ENCODE assay signal across 1 cellular context in the genomic region with DNA sequence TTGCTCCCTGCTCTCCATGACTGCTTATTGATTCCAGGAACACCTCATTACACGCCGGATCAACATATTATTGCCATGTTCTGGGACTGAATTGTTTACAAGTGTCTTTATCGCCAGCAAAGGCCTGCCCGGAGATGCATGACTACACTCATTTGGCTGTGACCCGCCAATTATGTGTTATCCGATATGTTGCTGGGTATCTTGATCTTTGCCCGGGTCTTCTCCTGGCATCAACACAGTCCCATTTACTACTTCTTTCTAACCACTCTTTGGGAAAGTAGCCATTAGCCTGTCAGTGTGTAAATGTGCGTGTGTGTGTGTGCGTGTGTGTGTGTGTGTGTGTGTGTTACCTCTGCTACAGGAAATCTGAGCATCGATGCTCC.
TF ChIP-seq lines count a peak whose summit lies in the region.

No MANE protein-coding gene starts in this region.

TF ChIP-seq in HEK293, 187 proteins besides CTCF, POLR2A, EP300 and RAD21 (continued from another document and continues in another):
- TF ChIP-seq, protein P1, sequence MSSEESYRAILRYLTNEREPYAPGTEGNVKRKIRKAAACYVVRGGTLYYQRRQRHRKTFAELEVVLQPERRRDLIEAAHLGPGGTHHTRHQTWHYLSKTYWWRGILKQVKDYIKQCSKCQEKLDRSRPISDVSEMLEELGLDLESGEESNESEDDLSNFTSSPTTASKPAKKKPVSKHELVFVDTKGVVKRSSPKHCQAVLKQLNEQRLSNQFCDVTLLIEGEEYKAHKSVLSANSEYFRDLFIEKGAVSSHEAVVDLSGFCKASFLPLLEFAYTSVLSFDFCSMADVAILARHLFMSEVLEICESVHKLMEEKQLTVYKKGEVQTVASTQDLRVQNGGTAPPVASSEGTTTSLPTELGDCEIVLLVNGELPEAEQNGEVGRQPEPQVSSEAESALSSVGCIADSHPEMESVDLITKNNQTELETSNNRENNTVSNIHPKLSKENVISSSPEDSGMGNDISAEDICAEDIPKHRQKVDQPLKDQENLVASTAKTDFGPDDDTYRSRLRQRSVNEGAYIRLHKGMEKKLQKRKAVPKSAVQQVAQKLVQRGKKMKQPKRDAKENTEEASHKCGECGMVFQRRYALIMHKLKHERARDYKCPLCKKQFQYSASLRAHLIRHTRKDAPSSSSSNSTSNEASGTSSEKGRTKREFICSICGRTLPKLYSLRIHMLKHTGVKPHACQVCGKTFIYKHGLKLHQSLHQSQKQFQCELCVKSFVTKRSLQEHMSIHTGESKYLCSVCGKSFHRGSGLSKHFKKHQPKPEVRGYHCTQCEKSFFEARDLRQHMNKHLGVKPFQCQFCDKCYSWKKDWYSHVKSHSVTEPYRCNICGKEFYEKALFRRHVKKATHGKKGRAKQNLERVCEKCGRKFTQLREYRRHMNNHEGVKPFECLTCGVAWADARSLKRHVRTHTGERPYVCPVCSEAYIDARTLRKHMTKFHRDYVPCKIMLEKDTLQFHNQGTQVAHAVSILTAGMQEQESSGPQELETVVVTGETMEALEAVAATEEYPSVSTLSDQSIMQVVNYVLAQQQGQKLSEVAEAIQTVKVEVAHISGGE (tag by site-specific recombination; conservative IDR thresholded peaks at IDR 0.05; ENCODE audit: low read depth) = no peak
- TF ChIP-seq, protein P2, sequence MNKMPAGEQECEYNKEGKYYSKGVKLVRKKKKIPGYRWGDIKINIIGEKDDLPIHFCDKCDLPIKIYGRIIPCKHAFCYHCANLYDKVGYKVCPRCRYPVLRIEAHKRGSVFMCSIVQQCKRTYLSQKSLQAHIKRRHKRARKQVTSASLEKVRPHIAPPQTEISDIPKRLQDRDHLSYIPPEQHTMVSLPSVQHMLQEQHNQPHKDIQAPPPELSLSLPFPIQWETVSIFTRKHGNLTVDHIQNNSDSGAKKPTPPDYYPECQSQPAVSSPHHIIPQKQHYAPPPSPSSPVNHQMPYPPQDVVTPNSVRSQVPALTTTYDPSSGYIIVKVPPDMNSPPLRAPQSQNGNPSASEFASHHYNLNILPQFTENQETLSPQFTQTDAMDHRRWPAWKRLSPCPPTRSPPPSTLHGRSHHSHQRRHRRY (tag by site-specific recombination; IDR thresholded peaks at IDR 0.05) = no peak
- TF ChIP-seq ZSCAN16 (tag by site-specific recombination; IDR thresholded peaks at IDR 0.05) (no peak), SCRT2 (tag by site-specific recombination; IDR thresholded peaks at IDR 0.05) (peak; percentile 46; the same call in 1 of the 2 replicates), ZNF48 (tag by site-specific recombination; IDR thresholded peaks at IDR 0.05) (no peak), ZNF221 (tag by site-specific recombination; IDR thresholded peaks at IDR 0.05; ENCODE audit: borderline replicate concordance) (no peak), OVOL3 (tag by site-specific recombination; IDR thresholded peaks at IDR 0.05) (0 out of 2 replicates have a peak, but pooled peaks have one; percentile 29), ZNF37A (tag by site-specific recombination; IDR thresholded peaks at IDR 0.05) (no peak), ZNF623 (tag by site-specific recombination; IDR thresholded peaks at IDR 0.05) (no peak), ZNF654 (tag by site-specific recombination; IDR thresholded peaks at IDR 0.05; ENCODE audit: low read depth) (no peak), ZNF274 (IDR thresholded peaks at IDR 0.05; ENCODE audit: low read length) (no peak), ZNF274 (tag by site-specific recombination; IDR thresholded peaks at IDR 0.05; ENCODE audit: borderline replicate concordance) (no peak), ZNF558 (tag by site-specific recombination; IDR thresholded peaks at IDR 0.05) (no peak), KLF1 (tag by site-specific recombination; IDR thresholded peaks at IDR 0.05) (no peak), ZSCAN30 (tag by site-specific recombination; IDR thresholded peaks at IDR 0.05) (no peak), ZNF292 (tag by site-specific recombination; IDR thresholded peaks at IDR 0.05; ENCODE audit: borderline replicate concordance, low read depth) (no peak), SP3 (tag by site-specific recombination; IDR thresholded peaks at IDR 0.05) (no peak), HOXD13 (CRISPR knock-in tag; IDR thresholded peaks at IDR 0.05; ENCODE audit: borderline replicate concordance) (0 out of 2 replicates have a peak, but pooled peaks have one; percentile 13), YY1 (tag by site-specific recombination; IDR thresholded peaks at IDR 0.05) (no peak), ZNF747 (tag by site-specific recombination; IDR thresholded peaks at IDR 0.05) (no peak), ZNF473 (tag by site-specific recombination; IDR thresholded peaks at IDR 0.05) (no peak; the same call in 1 of the 2 replicates), TCF7L2 (IDR thresholded peaks at IDR 0.05; ENCODE audit: borderline replicate concordance, low read depth, low read length) (no peak)
- TF ChIP-seq, protein P3, sequence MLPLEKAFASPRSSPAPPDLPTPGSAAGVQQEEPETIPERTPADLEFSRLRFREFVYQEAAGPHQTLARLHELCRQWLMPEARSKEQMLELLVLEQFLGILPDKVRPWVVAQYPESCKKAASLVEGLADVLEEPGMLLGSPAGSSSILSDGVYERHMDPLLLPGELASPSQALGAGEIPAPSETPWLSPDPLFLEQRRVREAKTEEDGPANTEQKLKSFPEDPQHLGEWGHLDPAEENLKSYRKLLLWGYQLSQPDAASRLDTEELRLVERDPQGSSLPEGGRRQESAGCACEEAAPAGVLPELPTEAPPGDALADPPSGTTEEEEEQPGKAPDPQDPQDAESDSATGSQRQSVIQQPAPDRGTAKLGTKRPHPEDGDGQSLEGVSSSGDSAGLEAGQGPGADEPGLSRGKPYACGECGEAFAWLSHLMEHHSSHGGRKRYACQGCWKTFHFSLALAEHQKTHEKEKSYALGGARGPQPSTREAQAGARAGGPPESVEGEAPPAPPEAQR (tag by site-specific recombination; IDR thresholded peaks at IDR 0.05) = 0 out of 2 replicates have a peak, but pooled peaks have one; percentile 44
- TF ChIP-seq, protein P4, sequence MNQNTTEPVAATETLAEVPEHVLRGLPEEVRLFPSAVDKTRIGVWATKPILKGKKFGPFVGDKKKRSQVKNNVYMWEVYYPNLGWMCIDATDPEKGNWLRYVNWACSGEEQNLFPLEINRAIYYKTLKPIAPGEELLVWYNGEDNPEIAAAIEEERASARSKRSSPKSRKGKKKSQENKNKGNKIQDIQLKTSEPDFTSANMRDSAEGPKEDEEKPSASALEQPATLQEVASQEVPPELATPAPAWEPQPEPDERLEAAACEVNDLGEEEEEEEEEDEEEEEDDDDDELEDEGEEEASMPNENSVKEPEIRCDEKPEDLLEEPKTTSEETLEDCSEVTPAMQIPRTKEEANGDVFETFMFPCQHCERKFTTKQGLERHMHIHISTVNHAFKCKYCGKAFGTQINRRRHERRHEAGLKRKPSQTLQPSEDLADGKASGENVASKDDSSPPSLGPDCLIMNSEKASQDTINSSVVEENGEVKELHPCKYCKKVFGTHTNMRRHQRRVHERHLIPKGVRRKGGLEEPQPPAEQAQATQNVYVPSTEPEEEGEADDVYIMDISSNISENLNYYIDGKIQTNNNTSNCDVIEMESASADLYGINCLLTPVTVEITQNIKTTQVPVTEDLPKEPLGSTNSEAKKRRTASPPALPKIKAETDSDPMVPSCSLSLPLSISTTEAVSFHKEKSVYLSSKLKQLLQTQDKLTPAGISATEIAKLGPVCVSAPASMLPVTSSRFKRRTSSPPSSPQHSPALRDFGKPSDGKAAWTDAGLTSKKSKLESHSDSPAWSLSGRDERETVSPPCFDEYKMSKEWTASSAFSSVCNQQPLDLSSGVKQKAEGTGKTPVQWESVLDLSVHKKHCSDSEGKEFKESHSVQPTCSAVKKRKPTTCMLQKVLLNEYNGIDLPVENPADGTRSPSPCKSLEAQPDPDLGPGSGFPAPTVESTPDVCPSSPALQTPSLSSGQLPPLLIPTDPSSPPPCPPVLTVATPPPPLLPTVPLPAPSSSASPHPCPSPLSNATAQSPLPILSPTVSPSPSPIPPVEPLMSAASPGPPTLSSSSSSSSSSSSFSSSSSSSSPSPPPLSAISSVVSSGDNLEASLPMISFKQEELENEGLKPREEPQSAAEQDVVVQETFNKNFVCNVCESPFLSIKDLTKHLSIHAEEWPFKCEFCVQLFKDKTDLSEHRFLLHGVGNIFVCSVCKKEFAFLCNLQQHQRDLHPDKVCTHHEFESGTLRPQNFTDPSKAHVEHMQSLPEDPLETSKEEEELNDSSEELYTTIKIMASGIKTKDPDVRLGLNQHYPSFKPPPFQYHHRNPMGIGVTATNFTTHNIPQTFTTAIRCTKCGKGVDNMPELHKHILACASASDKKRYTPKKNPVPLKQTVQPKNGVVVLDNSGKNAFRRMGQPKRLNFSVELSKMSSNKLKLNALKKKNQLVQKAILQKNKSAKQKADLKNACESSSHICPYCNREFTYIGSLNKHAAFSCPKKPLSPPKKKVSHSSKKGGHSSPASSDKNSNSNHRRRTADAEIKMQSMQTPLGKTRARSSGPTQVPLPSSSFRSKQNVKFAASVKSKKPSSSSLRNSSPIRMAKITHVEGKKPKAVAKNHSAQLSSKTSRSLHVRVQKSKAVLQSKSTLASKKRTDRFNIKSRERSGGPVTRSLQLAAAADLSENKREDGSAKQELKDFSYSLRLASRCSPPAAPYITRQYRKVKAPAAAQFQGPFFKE (tag by site-specific recombination; IDR thresholded peaks at IDR 0.05; ENCODE audit: borderline replicate concordance) = no peak
- TF ChIP-seq, protein P5, sequence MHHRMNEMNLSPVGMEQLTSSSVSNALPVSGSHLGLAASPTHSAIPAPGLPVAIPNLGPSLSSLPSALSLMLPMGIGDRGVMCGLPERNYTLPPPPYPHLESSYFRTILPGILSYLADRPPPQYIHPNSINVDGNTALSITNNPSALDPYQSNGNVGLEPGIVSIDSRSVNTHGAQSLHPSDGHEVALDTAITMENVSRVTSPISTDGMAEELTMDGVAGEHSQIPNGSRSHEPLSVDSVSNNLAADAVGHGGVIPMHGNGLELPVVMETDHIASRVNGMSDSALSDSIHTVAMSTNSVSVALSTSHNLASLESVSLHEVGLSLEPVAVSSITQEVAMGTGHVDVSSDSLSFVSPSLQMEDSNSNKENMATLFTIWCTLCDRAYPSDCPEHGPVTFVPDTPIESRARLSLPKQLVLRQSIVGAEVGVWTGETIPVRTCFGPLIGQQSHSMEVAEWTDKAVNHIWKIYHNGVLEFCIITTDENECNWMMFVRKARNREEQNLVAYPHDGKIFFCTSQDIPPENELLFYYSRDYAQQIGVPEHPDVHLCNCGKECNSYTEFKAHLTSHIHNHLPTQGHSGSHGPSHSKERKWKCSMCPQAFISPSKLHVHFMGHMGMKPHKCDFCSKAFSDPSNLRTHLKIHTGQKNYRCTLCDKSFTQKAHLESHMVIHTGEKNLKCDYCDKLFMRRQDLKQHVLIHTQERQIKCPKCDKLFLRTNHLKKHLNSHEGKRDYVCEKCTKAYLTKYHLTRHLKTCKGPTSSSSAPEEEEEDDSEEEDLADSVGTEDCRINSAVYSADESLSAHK (tag by site-specific recombination; IDR thresholded peaks at IDR 0.05) = no peak
- TF ChIP-seq, protein P6, sequence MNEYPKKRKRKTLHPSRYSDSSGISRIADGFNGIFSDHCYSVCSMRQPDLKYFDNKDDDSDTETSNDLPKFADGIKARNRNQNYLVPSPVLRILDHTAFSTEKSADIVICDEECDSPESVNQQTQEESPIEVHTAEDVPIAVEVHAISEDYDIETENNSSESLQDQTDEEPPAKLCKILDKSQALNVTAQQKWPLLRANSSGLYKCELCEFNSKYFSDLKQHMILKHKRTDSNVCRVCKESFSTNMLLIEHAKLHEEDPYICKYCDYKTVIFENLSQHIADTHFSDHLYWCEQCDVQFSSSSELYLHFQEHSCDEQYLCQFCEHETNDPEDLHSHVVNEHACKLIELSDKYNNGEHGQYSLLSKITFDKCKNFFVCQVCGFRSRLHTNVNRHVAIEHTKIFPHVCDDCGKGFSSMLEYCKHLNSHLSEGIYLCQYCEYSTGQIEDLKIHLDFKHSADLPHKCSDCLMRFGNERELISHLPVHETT (tag by site-specific recombination; IDR thresholded peaks at IDR 0.05) = no peak
- TF ChIP-seq, protein P7, sequence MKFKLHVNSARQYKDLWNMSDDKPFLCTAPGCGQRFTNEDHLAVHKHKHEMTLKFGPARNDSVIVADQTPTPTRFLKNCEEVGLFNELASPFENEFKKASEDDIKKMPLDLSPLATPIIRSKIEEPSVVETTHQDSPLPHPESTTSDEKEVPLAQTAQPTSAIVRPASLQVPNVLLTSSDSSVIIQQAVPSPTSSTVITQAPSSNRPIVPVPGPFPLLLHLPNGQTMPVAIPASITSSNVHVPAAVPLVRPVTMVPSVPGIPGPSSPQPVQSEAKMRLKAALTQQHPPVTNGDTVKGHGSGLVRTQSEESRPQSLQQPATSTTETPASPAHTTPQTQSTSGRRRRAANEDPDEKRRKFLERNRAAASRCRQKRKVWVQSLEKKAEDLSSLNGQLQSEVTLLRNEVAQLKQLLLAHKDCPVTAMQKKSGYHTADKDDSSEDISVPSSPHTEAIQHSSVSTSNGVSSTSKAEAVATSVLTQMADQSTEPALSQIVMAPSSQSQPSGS (tag by site-specific recombination; IDR thresholded peaks at IDR 0.05; ENCODE audit: low read depth) = no peak
- TF ChIP-seq, protein P8, sequence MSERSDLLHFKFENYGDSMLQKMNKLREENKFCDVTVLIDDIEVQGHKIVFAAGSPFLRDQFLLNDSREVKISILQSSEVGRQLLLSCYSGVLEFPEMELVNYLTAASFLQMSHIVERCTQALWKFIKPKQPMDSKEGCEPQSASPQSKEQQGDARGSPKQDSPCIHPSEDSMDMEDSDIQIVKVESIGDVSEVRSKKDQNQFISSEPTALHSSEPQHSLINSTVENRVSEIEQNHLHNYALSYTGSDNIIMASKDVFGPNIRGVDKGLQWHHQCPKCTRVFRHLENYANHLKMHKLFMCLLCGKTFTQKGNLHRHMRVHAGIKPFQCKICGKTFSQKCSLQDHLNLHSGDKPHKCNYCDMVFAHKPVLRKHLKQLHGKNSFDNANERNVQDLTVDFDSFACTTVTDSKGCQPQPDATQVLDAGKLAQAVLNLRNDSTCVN (tag by site-specific recombination; optimal IDR thresholded peaks at IDR 0.05) = no peak
- TF ChIP-seq, protein P9, sequence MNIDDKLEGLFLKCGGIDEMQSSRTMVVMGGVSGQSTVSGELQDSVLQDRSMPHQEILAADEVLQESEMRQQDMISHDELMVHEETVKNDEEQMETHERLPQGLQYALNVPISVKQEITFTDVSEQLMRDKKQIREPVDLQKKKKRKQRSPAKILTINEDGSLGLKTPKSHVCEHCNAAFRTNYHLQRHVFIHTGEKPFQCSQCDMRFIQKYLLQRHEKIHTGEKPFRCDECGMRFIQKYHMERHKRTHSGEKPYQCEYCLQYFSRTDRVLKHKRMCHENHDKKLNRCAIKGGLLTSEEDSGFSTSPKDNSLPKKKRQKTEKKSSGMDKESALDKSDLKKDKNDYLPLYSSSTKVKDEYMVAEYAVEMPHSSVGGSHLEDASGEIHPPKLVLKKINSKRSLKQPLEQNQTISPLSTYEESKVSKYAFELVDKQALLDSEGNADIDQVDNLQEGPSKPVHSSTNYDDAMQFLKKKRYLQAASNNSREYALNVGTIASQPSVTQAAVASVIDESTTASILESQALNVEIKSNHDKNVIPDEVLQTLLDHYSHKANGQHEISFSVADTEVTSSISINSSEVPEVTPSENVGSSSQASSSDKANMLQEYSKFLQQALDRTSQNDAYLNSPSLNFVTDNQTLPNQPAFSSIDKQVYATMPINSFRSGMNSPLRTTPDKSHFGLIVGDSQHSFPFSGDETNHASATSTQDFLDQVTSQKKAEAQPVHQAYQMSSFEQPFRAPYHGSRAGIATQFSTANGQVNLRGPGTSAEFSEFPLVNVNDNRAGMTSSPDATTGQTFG (tag by site-specific recombination; IDR thresholded peaks at IDR 0.05; ENCODE audit: borderline replicate concordance) = no peak
- TF ChIP-seq, protein P10, sequence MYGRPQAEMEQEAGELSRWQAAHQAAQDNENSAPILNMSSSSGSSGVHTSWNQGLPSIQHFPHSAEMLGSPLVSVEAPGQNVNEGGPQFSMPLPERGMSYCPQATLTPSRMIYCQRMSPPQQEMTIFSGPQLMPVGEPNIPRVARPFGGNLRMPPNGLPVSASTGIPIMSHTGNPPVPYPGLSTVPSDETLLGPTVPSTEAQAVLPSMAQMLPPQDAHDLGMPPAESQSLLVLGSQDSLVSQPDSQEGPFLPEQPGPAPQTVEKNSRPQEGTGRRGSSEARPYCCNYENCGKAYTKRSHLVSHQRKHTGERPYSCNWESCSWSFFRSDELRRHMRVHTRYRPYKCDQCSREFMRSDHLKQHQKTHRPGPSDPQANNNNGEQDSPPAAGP (tag by site-specific recombination; IDR thresholded peaks at IDR 0.05) = no peak
